18 cellular contexts compared by ENCODE assay signal in the genomic region with DNA sequence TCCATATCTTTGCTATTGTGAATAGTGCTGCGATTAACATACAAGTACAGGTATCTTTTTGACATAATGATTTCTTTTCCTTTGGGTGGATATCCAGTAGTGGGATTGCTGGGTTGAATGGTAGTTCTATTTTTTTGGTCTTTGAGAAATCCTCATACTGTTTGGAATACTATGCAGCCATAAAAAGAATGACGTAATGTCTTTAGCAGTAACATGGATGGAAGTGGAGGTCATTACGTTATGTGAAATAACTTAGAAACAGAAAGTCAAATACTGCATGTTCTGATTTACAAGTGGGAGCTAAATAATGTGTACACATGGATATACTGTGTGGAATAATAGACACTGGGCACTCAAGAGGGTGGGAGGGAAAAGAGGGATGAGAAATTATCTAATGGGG. TPM values are rescaled to one million over a fixed set of nuclear protein-coding genes. Genes with fewer than 3 reads are reported as not detected.
A peak's percentile ranks its signal among the peaks of the same experiment; 100 is the strongest.
DNase-seq lines count a peak whose midpoint lies in the region; ATAC-seq, FAIRE-seq and TF ChIP-seq lines count a peak whose summit lies in the region.
"Had no signal": no experiment of that assay in that cellular context is flagged by ENCODE, and none has a peak within 500 bp of the region (broad histone marks: within the 10 kb centered on the region; RNA-seq: fewer than 3 reads in every experiment).

No MANE protein-coding gene starts in this region.

- H3K9ac ChIP-seq in PC-3 (ENCODE audit: low read length), result peak overlapping the region; percentile 28; the same call in 1 of the 2 replicates
- H3K9ac ChIP-seq in K562 (ENCODE audit: insufficient read depth in 1 of 2, low read depth in 2 of 2, low read length in 2 of 2), result no peak overlapping the region
- H3K9ac ChIP-seq: BLaER1 had no signal

- peak; percentile 37 for DNase-seq in NCI-H748 (lab: John Stamatoyannopoulos, UW; ENCODE audit: unreplicated experiment)
- DNase-seq in NCI-H748 treated with DMSO at 0.1 percent for 48 hours (lab: John Stamatoyannopoulos, UW), result no peak
- DNase-seq in PC-3, result no peak
- DNase-seq in K562 (ENCODE audit: extremely low read depth in 1 of 4, low spot score in 3 of 4), result no peak
- DNase-seq in anterior cingulate cortex (lab: John Stamatoyannopoulos, UW), result no peak
- no peak for DNase-seq in NK-92 (lab: John Stamatoyannopoulos, UW; ENCODE audit: unreplicated experiment)
- DNase-seq: 8988T; CD4-positive, alpha-beta memory T cell; DMS79; GF-D8; H9 had no signal

- TF ChIP-seq EP300 in K562 (IDR thresholded peaks at IDR 0.05; ENCODE audit: low read length), result no peak

- in situ Hi-C loops in K562 (cut with MboI), result no loop called here

- H3K4me1 Mint-ChIP-seq in activated T-helper 17 cell treated with anti-CD3 and anti-CD28 coated beads, Interleukin-2, amount 50 U/mL, for 72 hours, result no peaks in the 10 kb centered on the region
- H3K4me1 Mint-ChIP-seq: CD14-positive monocyte; CD4-positive, alpha-beta memory T cell had no signal

- H3K27ac ChIP-seq in PC-3 (ENCODE audit: low read length) (peak overlapping the region; percentile 87), K562 (ENCODE audit: extremely low read depth, low read depth, low read length) (no peak overlapping the region)
- H3K27ac ChIP-seq: BLaER1 had no signal

- TF ChIP-seq POLR2A in K562 (conservative IDR thresholded peaks at IDR 0.05), result no peak

- H3K27ac Mint-ChIP-seq in activated T-helper 17 cell treated with anti-CD3 and anti-CD28 coated beads, Interleukin-2, amount 50 U/mL, for 72 hours, result no peak overlapping the region
- H3K27ac Mint-ChIP-seq: CD14-positive monocyte; CD4-positive, alpha-beta memory T cell; H9 had no signal

- H3K4me2 ChIP-seq in PC-3 (ENCODE audit: low read length) (peak overlapping the region; percentile 42), K562 (ENCODE audit: insufficient read depth, low read length) (no peak overlapping the region)
- H3K4me2 ChIP-seq: BLaER1 had no signal

- no peaks in the 10 kb centered on the region for H3K36me3 Mint-ChIP-seq in activated T-helper 17 cell treated with anti-CD3 and anti-CD28 coated beads, Interleukin-2, amount 50 U/mL, for 72 hours (ENCODE audit: low read depth)
- H3K36me3 Mint-ChIP-seq: CD14-positive monocyte; CD4-positive, alpha-beta memory T cell had no signal

- no peaks in the 10 kb centered on the region for H3K27me3 ChIP-seq in PC-3 (ENCODE audit: low read length)
- no peaks in the 10 kb centered on the region for H3K27me3 ChIP-seq in K562 (ENCODE audit: control insufficient read depth in 2 of 2, insufficient read depth in 2 of 2, low read length in 2 of 2)
- H3K27me3 ChIP-seq: BLaER1 had no signal

- H2AFZ ChIP-seq in PC-3 (ENCODE audit: low read length) (no peak overlapping the region), K562 (ENCODE audit: low read depth, low read length) (no peak overlapping the region)

- H3K4me3 ChIP-seq in PC-3 (ENCODE audit: low read length), result no peak overlapping the region
- H3K4me3 ChIP-seq in K562, result no peak overlapping the region
- H3K4me3 ChIP-seq: BLaER1 had no signal

- H3F3A ChIP-seq in PC-3 (ENCODE audit: low read length, unreplicated experiment), result peaks cover 8% of the 10 kb centered on the region

- TSS peak; percentile 95 for BruUV-seq in PC-3 (replicated peaks; lab: Mats Ljungman, UMichigan)
- BruUV-seq in K562 (replicated peaks; lab: Mats Ljungman, UMichigan), result no TSS peak

- CTCF ChIA-PET in PC-3 (lab: Charles Lee), result interaction anchor here (1.0 kb wide), 1 partner anchor 18 kb away, joined by 4 read pairs; no protein-coding TSS in a partner anchor
- CTCF ChIA-PET in K562 (lab: Yijun Ruan, JAX; ENCODE audit: low intra/inter-chr PET ratio), result no interaction called here

- H3K9me3 ChIP-seq in PC-3 (ENCODE audit: low read length) (peaks cover 11% of the 10 kb centered on the region; the same call in 1 of the 2 replicates), K562 (replicated peaks; ENCODE audit: control insufficient read depth, insufficient read depth, low read depth, low read length) (no peaks in the 10 kb centered on the region)

- H3K79me2 ChIP-seq in PC-3 (ENCODE audit: low read length), result no peaks in the 10 kb centered on the region
- no peaks in the 10 kb centered on the region for H3K79me2 ChIP-seq in K562 (ENCODE audit: control insufficient read depth, insufficient read depth, low read length)

- no peak for ATAC-seq in PC-3
- no peak for ATAC-seq in K562
- no peak for ATAC-seq in activated T-helper 17 cell treated with anti-CD3 and anti-CD28 coated beads, Interleukin-2, amount 50 U/mL, for 72 hours (replicated peaks)

- H3K4me3 Mint-ChIP-seq in activated T-helper 17 cell treated with anti-CD3 and anti-CD28 coated beads, Interleukin-2, amount 50 U/mL, for 72 hours, result no peak overlapping the region
- H3K4me3 Mint-ChIP-seq: CD14-positive monocyte; CD4-positive, alpha-beta memory T cell; H9 had no signal

- TF ChIP-seq CTCF in PC-3 (conservative IDR thresholded peaks at IDR 0.05; ENCODE audit: low read depth, low read length), result no peak
- TF ChIP-seq CTCF in K562 (IDR thresholded peaks at IDR 0.05 in 2 of 3, conservative IDR thresholded peaks at IDR 0.05 in 1 of 3; ENCODE audit: insufficient read depth in 2 of 3, low read depth in 1 of 3, low read length in 3 of 3), result no peak

- TF ChIP-seq RAD21 in K562 (CRISPR knock-in tag; conservative IDR thresholded peaks at IDR 0.05 in 1 of 2, IDR thresholded peaks at IDR 0.05 in 1 of 2), result no peak

- H3K4me1 ChIP-seq in PC-3 (ENCODE audit: insufficient read depth, low read length), result peaks cover 23% of the 10 kb centered on the region
- no peaks in the 10 kb centered on the region for H3K4me1 ChIP-seq in K562 (replicated peaks in 1 of 2; ENCODE audit: control insufficient read depth in 2 of 2, insufficient read depth in 2 of 2, low read length in 2 of 2)
- H3K4me1 ChIP-seq: BLaER1 had no signal

- H3K36me3 ChIP-seq in PC-3 (ENCODE audit: low read depth, low read length), result 0 out of 2 replicates have a peak, but pooled peaks cover 6% of the 10 kb centered on the region
- no peaks in the 10 kb centered on the region for H3K36me3 ChIP-seq in K562 (ENCODE audit: control insufficient read depth, insufficient read depth, low read length)
- H3K36me3 ChIP-seq: BLaER1 had no signal

- H3K9me1 ChIP-seq in K562 (ENCODE audit: control insufficient read depth, insufficient read depth, low read length), result no peaks in the 10 kb centered on the region

- peaks cover 16% of the 10 kb centered on the region for H3K27me3 Mint-ChIP-seq in activated T-helper 17 cell treated with anti-CD3 and anti-CD28 coated beads, Interleukin-2, amount 50 U/mL, for 72 hours

- H3K9me2 ChIP-seq in PC-3 (replicated peaks; ENCODE audit: low read length), result no peaks in the 10 kb centered on the region

- H3K9me3 Mint-ChIP-seq in activated T-helper 17 cell treated with anti-CD3 and anti-CD28 coated beads, Interleukin-2, amount 50 U/mL, for 72 hours, result no peaks in the 10 kb centered on the region
- H3K9me3 Mint-ChIP-seq: H9 had no signal

- intact Hi-C loops in PC-3 (cut with micrococcal nuclease) (loop anchor here (10.0 kb wide), 1 partner anchor 220 kb away; no protein-coding TSS in a partner anchor), K562 (cut with micrococcal nuclease) (no loop called here)

- H4K20me1 ChIP-seq in PC-3 (ENCODE audit: low read length), result no peaks in the 10 kb centered on the region
- no peaks in the 10 kb centered on the region for H4K20me1 ChIP-seq in K562 (replicated peaks; ENCODE audit: control insufficient read depth, insufficient read depth, low read length)
- H4K20me1 ChIP-seq: BLaER1 had no signal

- POLR2A ChIA-PET in PC-3 (lab: Charles Lee; ENCODE audit: unreplicated experiment), result no interaction called here
- POLR2A ChIA-PET in K562 (lab: Yijun Ruan, JAX), result no interaction called here

- FAIRE-seq in K562 (lab: Jason Lieb, UNC), result no peak
- FAIRE-seq: GM19239, H1 had no signal

- 2% methylated on average over 3 of the region's 3 CpGs for WGBS in K562 (ENCODE audit: insufficient coverage, low coverage, missing lambda C conversion rate)

RNA-seq across cellular contexts. Expression of a gene that starts 4.0 kb away (rescaled TPM):
- 0.07 and 0.69 TPM in 2 replicates for total RNA-seq in PC-3 (2014; rRNA removed)
- not detected in 2 replicates for total RNA-seq in K562 (2011; cell fraction: chromatin; rRNA removed; ENCODE audit: low replicate concordance)
- total RNA-seq in K562 (2011; cell fraction: nucleolus; rRNA removed), result not detected in 2 replicates
- total RNA-seq in K562 (2011; cell fraction: nucleoplasm; rRNA removed), result not detected in 2 replicates
- total RNA-seq in K562 (2014; rRNA removed), result not detected in 2 replicates
- not detected in 2 replicates for total RNA-seq in K562 (2014; rRNA removed; fragmentation: Illumina TruSeq; extraction: Trizol)
- total RNA-seq in K562 (2015; rRNA removed; fragmentation: Illumina TruSeq; extraction: Trizol), result not detected in 2 replicates
- total RNA-seq in K562 (2021), result not detected in 2 replicates
- not detected in 2 replicates for polyA plus RNA-seq in K562 (2011; rRNA removed)
- polyA plus RNA-seq in K562 (2011; cell fraction: cytosol; rRNA removed), result 0.10 TPM in 1 of 2 replicates, not detected in the other
- polyA plus RNA-seq in K562 (2011; cell fraction: nucleus; rRNA removed), result not detected in 2 replicates
- polyA plus RNA-seq in K562 (2012), result 0.14 TPM in 1 of 2 replicates, not detected in the other
- not detected in 2 replicates for polyA plus RNA-seq in K562 (2014; fragmentation: Illumina TruSeq; extraction: Trizol)
- polyA plus RNA-seq in K562 (2014; fragmentation: Nextera tagmentation; extraction: Ambion mirVana), result not detected
- 0.15 TPM in 1 of 2 replicates, not detected in the other for polyA plus RNA-seq in K562 (2014; rRNA removed)
- 0.28 TPM in 1 of 2 replicates, not detected in the other for polyA minus RNA-seq in K562 (2011; rRNA and poly(A)+ RNA removed)
- polyA minus RNA-seq in K562 (2011; cell fraction: cytosol; rRNA and poly(A)+ RNA removed), result not detected in 2 replicates
- polyA minus RNA-seq in K562 (2011; cell fraction: nucleus; rRNA and poly(A)+ RNA removed), result not detected in 2 replicates
- not detected for total RNA-seq in activated T-helper 17 cell treated with anti-CD3 and anti-CD28 coated beads, Interleukin-2, amount 50 U/mL, for 72 hours
- total RNA-seq: CD4-positive, alpha-beta memory T cell; Daoy; H9; HT-29 had no signal
- polyA plus RNA-seq: CD14-positive monocyte; CD4-positive, alpha-beta memory T cell had no signal

RNA-seq across cellular contexts. Expression of a gene that starts 13.6 kb away (rescaled TPM):
- total RNA-seq in PC-3 (2014; rRNA removed), result 6.5 and 7.3 TPM in 2 replicates
- 0.26 and 0.42 TPM in 2 replicates for total RNA-seq in K562 (2011; cell fraction: chromatin; rRNA removed; ENCODE audit: low replicate concordance)
- 0.53 and 0.67 TPM in 2 replicates for total RNA-seq in K562 (2011; cell fraction: nucleolus; rRNA removed)
- total RNA-seq in K562 (2011; cell fraction: nucleoplasm; rRNA removed), result 0.29 and 0.46 TPM in 2 replicates
- not detected in 2 replicates for total RNA-seq in K562 (2014; rRNA removed)
- 0.15 TPM in 1 of 2 replicates, not detected in the other for total RNA-seq in K562 (2014; rRNA removed; fragmentation: Illumina TruSeq; extraction: Trizol)
- total RNA-seq in K562 (2015; rRNA removed; fragmentation: Illumina TruSeq; extraction: Trizol), result 0.19 and 0.25 TPM in 2 replicates
- 0.18 TPM in 1 of 2 replicates, not detected in the other for total RNA-seq in K562 (2021)
- 0.07 and 0.33 TPM in 2 replicates for polyA plus RNA-seq in K562 (2011; rRNA removed)
- polyA plus RNA-seq in K562 (2011; cell fraction: cytosol; rRNA removed), result 0.21 TPM in 1 of 2 replicates, not detected in the other
- polyA plus RNA-seq in K562 (2011; cell fraction: nucleus; rRNA removed), result 0.11 TPM in 1 of 2 replicates, not detected in the other
- polyA plus RNA-seq in K562 (2012), result 0.17 and 1.5 TPM in 2 replicates
- 0.09 and 0.10 TPM in 2 replicates for polyA plus RNA-seq in K562 (2014; fragmentation: Illumina TruSeq; extraction: Trizol)
- polyA plus RNA-seq in K562 (2014; fragmentation: Nextera tagmentation; extraction: Ambion mirVana), result under 1 TPM in 1 of 2 experiments, not detected in 1; 0.06 TPM
- 0.07 TPM in 1 of 2 replicates, not detected in the other for polyA plus RNA-seq in K562 (2014; rRNA removed)
- 0.18 TPM in 1 of 2 replicates, not detected in the other for polyA minus RNA-seq in K562 (2011; rRNA and poly(A)+ RNA removed)
- polyA minus RNA-seq in K562 (2011; cell fraction: cytosol; rRNA and poly(A)+ RNA removed), result not detected in 2 replicates
- not detected in 2 replicates for polyA minus RNA-seq in K562 (2011; cell fraction: nucleus; rRNA and poly(A)+ RNA removed)
- not detected for total RNA-seq in activated T-helper 17 cell treated with anti-CD3 and anti-CD28 coated beads, Interleukin-2, amount 50 U/mL, for 72 hours
- total RNA-seq: CD4-positive, alpha-beta memory T cell; H1; H9; HT-29 had no signal
- polyA plus RNA-seq: CD14-positive monocyte; CD4-positive, alpha-beta memory T cell; H1 had no signal

RNA-seq across cellular contexts. Expression of a gene that starts 59.0 kb away (rescaled TPM):
- total RNA-seq in PC-3 (2014; rRNA removed) (not detected in 2 replicates), K562 (2014; rRNA removed) (not detected in 2 replicates), K562 (2014; rRNA removed; fragmentation: Illumina TruSeq; extraction: Trizol) (not detected in 2 replicates), K562 (2015; rRNA removed; fragmentation: Illumina TruSeq; extraction: Trizol) (not detected in 2 replicates), K562 (2021) (not detected in 2 replicates)
- total RNA-seq in K562 (2011; cell fraction: chromatin; rRNA removed; ENCODE audit: low replicate concordance), result not detected in 2 replicates
- not detected in 2 replicates for total RNA-seq in K562 (2011; cell fraction: nucleolus; rRNA removed)
- total RNA-seq in K562 (2011; cell fraction: nucleoplasm; rRNA removed), result not detected in 2 replicates
- polyA plus RNA-seq in K562 (2011; rRNA removed) (not detected in 2 replicates), K562 (2014; fragmentation: Illumina TruSeq; extraction: Trizol) (not detected in 2 replicates), K562 (2014; fragmentation: Nextera tagmentation; extraction: Ambion mirVana) (not detected), K562 (2014; rRNA removed) (not detected in 2 replicates)
- not detected in 2 replicates for polyA plus RNA-seq in K562 (2011; cell fraction: cytosol; rRNA removed)
- polyA plus RNA-seq in K562 (2011; cell fraction: nucleus; rRNA removed), result not detected in 2 replicates
- not detected in 2 replicates for polyA plus RNA-seq in K562 (2012)
- not detected in 2 replicates for polyA minus RNA-seq in K562 (2011; rRNA and poly(A)+ RNA removed)
- polyA minus RNA-seq in K562 (2011; cell fraction: cytosol; rRNA and poly(A)+ RNA removed), result not detected in 2 replicates
- polyA minus RNA-seq in K562 (2011; cell fraction: nucleus; rRNA and poly(A)+ RNA removed), result not detected in 2 replicates
- total RNA-seq in activated T-helper 17 cell treated with anti-CD3 and anti-CD28 coated beads, Interleukin-2, amount 50 U/mL, for 72 hours, result not detected
- total RNA-seq: CD4-positive, alpha-beta memory T cell; H1; H9; HT-29 had no signal
- polyA plus RNA-seq: CD14-positive monocyte; CD4-positive, alpha-beta memory T cell; H1 had no signal

RNA-seq across cellular contexts. Expression of a gene that starts 59.6 kb away (rescaled TPM):
- total RNA-seq in PC-3 (2014; rRNA removed) (not detected in 2 replicates), K562 (2014; rRNA removed) (not detected in 2 replicates), K562 (2014; rRNA removed; fragmentation: Illumina TruSeq; extraction: Trizol) (not detected in 2 replicates), K562 (2015; rRNA removed; fragmentation: Illumina TruSeq; extraction: Trizol) (not detected in 2 replicates), K562 (2021) (not detected in 2 replicates)
- not detected in 2 replicates for total RNA-seq in K562 (2011; cell fraction: chromatin; rRNA removed; ENCODE audit: low replicate concordance)
- not detected in 2 replicates for total RNA-seq in K562 (2011; cell fraction: nucleolus; rRNA removed)
- not detected in 2 replicates for total RNA-seq in K562 (2011; cell fraction: nucleoplasm; rRNA removed)
- polyA plus RNA-seq in K562 (2011; rRNA removed) (not detected in 2 replicates), K562 (2014; fragmentation: Illumina TruSeq; extraction: Trizol) (not detected in 2 replicates), K562 (2014; fragmentation: Nextera tagmentation; extraction: Ambion mirVana) (not detected), K562 (2014; rRNA removed) (not detected in 2 replicates)
- polyA plus RNA-seq in K562 (2011; cell fraction: cytosol; rRNA removed), result not detected in 2 replicates
- not detected in 2 replicates for polyA plus RNA-seq in K562 (2011; cell fraction: nucleus; rRNA removed)
- polyA plus RNA-seq in K562 (2012), result not detected in 2 replicates
- not detected in 2 replicates for polyA minus RNA-seq in K562 (2011; rRNA and poly(A)+ RNA removed)
- not detected in 2 replicates for polyA minus RNA-seq in K562 (2011; cell fraction: cytosol; rRNA and poly(A)+ RNA removed)
- not detected in 2 replicates for polyA minus RNA-seq in K562 (2011; cell fraction: nucleus; rRNA and poly(A)+ RNA removed)
- total RNA-seq in activated T-helper 17 cell treated with anti-CD3 and anti-CD28 coated beads, Interleukin-2, amount 50 U/mL, for 72 hours, result not detected
- total RNA-seq: CD4-positive, alpha-beta memory T cell; Daoy; H1; H9; HT-29 had no signal
- polyA plus RNA-seq: CD4-positive, alpha-beta memory T cell; H1 had no signal
